ENCODE assay signal across 8 cellular contexts in the genomic region with DNA sequence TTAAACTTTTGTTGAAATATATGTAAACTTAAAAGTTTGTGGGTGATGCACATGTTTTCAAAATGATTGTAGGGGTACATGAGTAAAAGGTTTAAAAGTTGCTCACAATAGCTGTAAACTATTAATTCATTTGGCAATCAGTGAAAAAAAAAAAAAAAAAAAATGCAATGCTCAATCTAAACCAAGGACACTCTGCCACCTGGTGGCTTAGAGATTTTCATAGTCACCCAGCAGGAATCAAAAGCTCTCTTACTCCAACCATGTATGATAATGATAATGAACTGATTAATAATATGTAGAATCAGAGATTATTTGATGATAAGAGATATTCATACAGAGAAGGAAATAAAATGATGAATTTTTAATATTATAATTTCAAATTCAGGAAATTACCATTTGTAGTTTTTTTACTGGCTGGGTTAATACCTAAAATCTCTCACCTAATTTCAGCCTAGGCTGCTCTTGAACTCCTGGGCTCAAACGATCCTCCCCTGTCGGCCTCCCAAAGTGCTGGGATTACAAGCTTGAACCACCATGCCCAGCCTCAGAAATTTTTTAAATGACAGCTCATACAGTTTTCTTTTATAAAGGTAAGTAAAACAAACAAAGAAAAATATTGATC. TPM values are rescaled to one million over a fixed set of nuclear protein-coding genes. Genes with fewer than 3 reads are reported as not detected.
A peak's percentile ranks its signal among the peaks of the same experiment; 100 is the strongest.
DNase-seq lines count a peak whose midpoint lies in the region; ATAC-seq, FAIRE-seq and TF ChIP-seq lines count a peak whose summit lies in the region.

No MANE protein-coding gene starts in this region.

- H3K27me3 ChIP-seq in endothelial cell of umbilical vein (ENCODE audit: control insufficient read depth in 2 of 2, insufficient read depth in 2 of 2, low read length in 2 of 2), result peaks cover 2 to 11% of the 10 kb centered on the region in 2 experiments
- H3K27me3 ChIP-seq in neural cell (ENCODE audit: insufficient read depth, low read depth, low read length), result no peaks in the 10 kb centered on the region

- DNase-seq in CMK (ENCODE audit: low read depth) (peak; percentile 7), H4 (ENCODE audit: low spot score) (peak; percentile 17), OCI-M1 (lab: John Stamatoyannopoulos, UW) (peak; percentile 85), endothelial cell of umbilical vein (ENCODE audit: low read depth, low spot score) (peak; percentile 49), NCI-H2107 (lab: John Stamatoyannopoulos, UW) (no peak), OCI-M2 (lab: John Stamatoyannopoulos, UW; ENCODE audit: unreplicated experiment) (no peak)

- peak; percentile 31 to 39 for TF ChIP-seq CTCF in endothelial cell of umbilical vein (IDR thresholded peaks at IDR 0.05; ENCODE audit: extremely low read depth in 1 of 2, insufficient read depth in 1 of 2, low read depth in 1 of 2, low read length in 2 of 2)
- peak; percentile 83 for TF ChIP-seq CTCF in neural cell (IDR thresholded peaks at IDR 0.05; ENCODE audit: poor library complexity, severe bottlenecking)

- H3K4me2 ChIP-seq in endothelial cell of umbilical vein (ENCODE audit: insufficient read depth, low read length), result no peak overlapping the region
- no peak overlapping the region for H3K4me2 ChIP-seq in neural cell (ENCODE audit: low read length)

- no peak for ATAC-seq in GM19455 (IDR thresholded peaks at IDR 0.05; ENCODE audit: unreplicated experiment)

- TF ChIP-seq EP300 in neural cell (conservative IDR thresholded peaks at IDR 0.05; ENCODE audit: poor library complexity, severe bottlenecking), result no peak

- intact Hi-C loops in endothelial cell of umbilical vein (cut with micrococcal nuclease), result loop anchor here (1.0 to 2.0 kb wide), 4 partner anchors 39 to 349 kb away; no protein-coding TSS in a partner anchor

- BruUV-seq in endothelial cell of umbilical vein (replicated peaks; lab: Mats Ljungman, UMichigan), result no TSS peak

- no peak overlapping the region for H2AFZ ChIP-seq in endothelial cell of umbilical vein (ENCODE audit: low read depth, low read length)
- H2AFZ ChIP-seq in neural cell (ENCODE audit: low read depth, low read length), result no peak overlapping the region

- peak; percentile 83 for TF ChIP-seq RAD21 in neural cell (conservative IDR thresholded peaks at IDR 0.05)

- no peaks in the 10 kb centered on the region for H3K9me2 ChIP-seq in neural cell (ENCODE audit: insufficient read depth, low read length)

- POLR2A ChIA-PET in endothelial cell of umbilical vein (lab: Charles Lee), result interaction anchor here (0.7 kb wide), 1 partner anchor 13 kb away, joined by 3 read pairs; no protein-coding TSS in a partner anchor

- H3K9ac ChIP-seq in endothelial cell of umbilical vein (replicated peaks; ENCODE audit: extremely low read depth, insufficient read depth, low read length) (no peak overlapping the region), neural cell (ENCODE audit: low read length) (no peak overlapping the region)

- H3K4me3 ChIP-seq in endothelial cell of umbilical vein (replicated peaks in 1 of 3; ENCODE audit: insufficient read depth in 1 of 3, low read depth in 1 of 3, low read length in 3 of 3) (no peak overlapping the region), neural cell (ENCODE audit: low read length) (no peak overlapping the region)

- no peaks in the 10 kb centered on the region for H4K20me1 ChIP-seq in endothelial cell of umbilical vein (replicated peaks; ENCODE audit: control insufficient read depth, extremely low read depth, insufficient read depth, low read length)
- H4K20me1 ChIP-seq in neural cell (ENCODE audit: insufficient read depth), result no peaks in the 10 kb centered on the region

- no peaks in the 10 kb centered on the region for H3K4me1 ChIP-seq in endothelial cell of umbilical vein (ENCODE audit: control insufficient read depth, extremely low read depth, insufficient read depth, low read length)

- H3K27ac ChIP-seq in endothelial cell of umbilical vein (ENCODE audit: insufficient read depth, low read depth, low read length) (no peak overlapping the region), neural cell (ENCODE audit: low read length) (no peak overlapping the region)

- CTCF ChIA-PET in endothelial cell of umbilical vein (lab: Charles Lee), result interaction anchor here (0.6 to 9.1 kb wide), 51 partner anchors 9 to 1636 kb away, joined by 3 to 168 read pairs (median 4); partner anchors contain the start of genes CASP3, CENPU and PRIMPOL

- H3K36me3 ChIP-seq in endothelial cell of umbilical vein (ENCODE audit: control insufficient read depth in 2 of 2, extremely low read depth in 1 of 2, insufficient read depth in 2 of 2, low read length in 2 of 2) (no peaks in the 10 kb centered on the region), neural cell (ENCODE audit: insufficient read depth, low read length) (no peaks in the 10 kb centered on the region)

- H3F3A ChIP-seq in neural cell (ENCODE audit: insufficient read depth, low read length, poor library complexity, severe bottlenecking), result no peaks in the 10 kb centered on the region

- H3K9me1 ChIP-seq in endothelial cell of umbilical vein (replicated peaks; ENCODE audit: control insufficient read depth, extremely low read depth, insufficient read depth, low read length), result no peaks in the 10 kb centered on the region

- TF ChIP-seq POLR2A in endothelial cell of umbilical vein (IDR thresholded peaks at IDR 0.05; ENCODE audit: low read depth, low read length), result no peak

- H3K9me3 ChIP-seq in endothelial cell of umbilical vein (replicated peaks; ENCODE audit: control insufficient read depth, insufficient read depth, low read length), result no peaks in the 10 kb centered on the region
- no peaks in the 10 kb centered on the region for H3K9me3 ChIP-seq in neural cell (ENCODE audit: low read length)

- FAIRE-seq in endothelial cell of umbilical vein (lab: Jason Lieb, UNC), result no peak

- dilution Hi-C loops in endothelial cell of umbilical vein (cut with MboI; ENCODE audit: extremely low pct_ligation_motif_present, low sequenced_read_pairs), result no loop called here

- H3K79me2 ChIP-seq in endothelial cell of umbilical vein (ENCODE audit: control insufficient read depth, insufficient read depth, low read length) (no peaks in the 10 kb centered on the region), neural cell (replicated peaks; ENCODE audit: insufficient read depth, low read length) (no peaks in the 10 kb centered on the region)

TF ChIP-seq in endothelial cell of umbilical vein, 7 proteins besides CTCF, POLR2A, EP300 and RAD21:
- TF ChIP-seq GATA2 (IDR thresholded peaks at IDR 0.05; ENCODE audit: insufficient read depth, insufficient read length, low read depth, low read length), result no peak
- TF ChIP-seq, protein P1, sequence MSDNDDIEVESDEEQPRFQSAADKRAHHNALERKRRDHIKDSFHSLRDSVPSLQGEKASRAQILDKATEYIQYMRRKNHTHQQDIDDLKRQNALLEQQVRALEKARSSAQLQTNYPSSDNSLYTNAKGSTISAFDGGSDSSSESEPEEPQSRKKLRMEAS (IDR thresholded peaks at IDR 0.05; ENCODE audit: insufficient read depth, insufficient read length), result no peak
- no peak for TF ChIP-seq EZH2 (IDR thresholded peaks at IDR 0.05; ENCODE audit: borderline replicate concordance, low read depth, low read length, severe bottlenecking)
- TF ChIP-seq MYC (IDR thresholded peaks at IDR 0.05; ENCODE audit: low read depth, low read length), result no peak
- TF ChIP-seq FOS (IDR thresholded peaks at IDR 0.05; ENCODE audit: borderline replicate concordance, insufficient read depth, low read length), result no peak
- no peak for TF ChIP-seq POLR2AphosphoS5 (IDR thresholded peaks at IDR 0.05; ENCODE audit: insufficient read depth, low read depth, low read length)
- TF ChIP-seq JUN (IDR thresholded peaks at IDR 0.05; ENCODE audit: borderline replicate concordance, insufficient read depth, insufficient read length, low read depth), result no peak

TF ChIP-seq in neural cell, 6 proteins besides CTCF, POLR2A, EP300 and RAD21 (continues in another document):
- TF ChIP-seq TAF1 (IDR thresholded peaks at IDR 0.05; ENCODE audit: low read depth), result no peak
- no peak for TF ChIP-seq EZH2 (IDR thresholded peaks at IDR 0.05; ENCODE audit: borderline replicate concordance, insufficient read depth, low read length, poor library complexity, severe bottlenecking)
- no peak for TF ChIP-seq POLR2AphosphoS5 (IDR thresholded peaks at IDR 0.05)
- TF ChIP-seq REST (IDR thresholded peaks at IDR 0.05; ENCODE audit: borderline replicate concordance), result no peak

RNA-seq across cellular contexts. Expression of gene SLC25A4, which starts 46.9 kb away (rescaled TPM):
- total RNA-seq in H4 (2014; rRNA removed; shearing (Covaris generic)), result 9.9 and 12.8 TPM in 2 replicates
- total RNA-seq in endothelial cell of umbilical vein, result 13.7 and 13.9 TPM in 2 replicates
- polyA plus RNA-seq in endothelial cell of umbilical vein (12.9 and 13.5 TPM in 2 replicates), neural cell (139 and 140 TPM in 2 replicates)
- polyA plus RNA-seq in endothelial cell of umbilical vein (2011; cell fraction: cytosol; rRNA removed), result 12.1 and 12.2 TPM in 2 replicates
- 14.0 and 17.3 TPM in 2 replicates for polyA plus RNA-seq in endothelial cell of umbilical vein (2011; cell fraction: nucleus; rRNA removed)
- polyA plus RNA-seq in endothelial cell of umbilical vein (2012), result 10.3 and 13.9 TPM in 2 replicates
- polyA minus RNA-seq in endothelial cell of umbilical vein (9.8 and 11.3 TPM in 2 replicates), neural cell (48.9 and 50.1 TPM in 2 replicates)
- 14.6 TPM for polyA minus RNA-seq in endothelial cell of umbilical vein (2011; cell fraction: cytosol; rRNA and poly(A)+ RNA removed)
- polyA minus RNA-seq in endothelial cell of umbilical vein (2011; cell fraction: nucleus; rRNA and poly(A)+ RNA removed), result 3.6 and 4.1 TPM in 2 replicates

Comparison
In these comparisons a context has a peak if more than half of its experiments do, and no peak if none do; other contexts are left out.
1. DNase-seq: peak in CMK (single experiment), H4 (single experiment), OCI-M1 (single experiment) and endothelial cell of umbilical vein (single experiment); none in NCI-H2107 (single experiment) and OCI-M2 (single experiment).